8 cellular contexts compared by ENCODE assay signal in genomic region chr14:23320584-23321571, GRCh38. TPM values are rescaled to one million over a fixed set of nuclear protein-coding genes. Genes with fewer than 3 reads are reported as not detected.
A peak's percentile ranks its signal among the peaks of the same experiment; 100 is the strongest.
DNase-seq lines count a peak whose midpoint lies in the region; ATAC-seq and TF ChIP-seq lines count a peak whose summit lies in the region.

Gene PABPN1, plus strand, starts transcription at chr14:23321457. Its CDS starts 13 bp downstream, at chr14:23321470.

- peaks cover 34% of the 10 kb centered on the region for H3K36me3 Mint-ChIP-seq in activated naive CD8-positive, alpha-beta T cell treated with anti-CD3 and anti-CD28 coated beads, Interleukin-2, amount 50 U/mL, for 24 hours (ENCODE audit: low read depth)

- H3K4me1 ChIP-seq in ovary (ENCODE audit: insufficient read depth) (peaks cover 10% of the 10 kb centered on the region), thyroid gland (peaks cover 18 to 20% of the 10 kb centered on the region in 2 donors)

- TF ChIP-seq CTCF in GM12865 (IDR thresholded peaks at IDR 0.05; ENCODE audit: insufficient read depth, low read depth, low read length, missing control alignments) (no peak), ovary (IDR thresholded peaks at IDR 0.05) (no peak), thyroid gland (IDR thresholded peaks at IDR 0.05) (no peak)

- 2 to 6% (median 2%) methylated on average over 43 to 63 of the region's 63 CpGs for WGBS in ovary, 3 donors
- WGBS in thyroid gland, 2 donors, result 6 to 15% methylated on average over 18 to 35 of the region's 63 CpGs

- peaks cover 2% of the 10 kb centered on the region for H3K27me3 Mint-ChIP-seq in activated naive CD8-positive, alpha-beta T cell treated with anti-CD3 and anti-CD28 coated beads, Interleukin-2, amount 50 U/mL, for 24 hours

- H3K4me3 ChIP-seq in GM12865 (ENCODE audit: low read depth, low read length), result peak within 1 kb of the TSS; percentile 86
- peak within 1 kb of the TSS; percentile 81 for H3K4me3 ChIP-seq in ovary
- H3K4me3 ChIP-seq in thyroid gland (replicated peaks in 1 of 3), result peak within 1 kb of the TSS; percentile 85 to 95 (median 89)

- TF ChIP-seq EP300 in ovary (IDR thresholded peaks at IDR 0.05), result peak; percentile 74

- H3K27ac Mint-ChIP-seq in activated naive CD8-positive, alpha-beta T cell treated with anti-CD3 and anti-CD28 coated beads, Interleukin-2, amount 50 U/mL, for 24 hours, result peak within 1 kb of the TSS; percentile 95

- H3K4me1 Mint-ChIP-seq in activated naive CD8-positive, alpha-beta T cell treated with anti-CD3 and anti-CD28 coated beads, Interleukin-2, amount 50 U/mL, for 24 hours, result peaks cover 36% of the 10 kb centered on the region

- TF ChIP-seq POLR2A in ovary (IDR thresholded peaks at IDR 0.05) (peak; percentile 70), thyroid gland (IDR thresholded peaks at IDR 0.05) (peak; percentile 28 to 89)

- peak within 1 kb of the TSS; percentile 74 to 98 for H3K27ac ChIP-seq in ovary
- H3K27ac ChIP-seq in thyroid gland, result peak within 1 kb of the TSS; percentile 94 to 98 (median 97)

- H3K4me3 Mint-ChIP-seq in activated naive CD8-positive, alpha-beta T cell treated with anti-CD3 and anti-CD28 coated beads, Interleukin-2, amount 50 U/mL, for 24 hours, result peak within 1 kb of the TSS; percentile 94

- peak; percentile 90 for ATAC-seq in HG02763 (IDR thresholded peaks at IDR 0.05; ENCODE audit: unreplicated experiment)
- ATAC-seq in activated naive CD8-positive, alpha-beta T cell treated with anti-CD3 and anti-CD28 coated beads, Interleukin-2, amount 50 U/mL, for 24 hours, result peak; percentile 93
- peak; percentile 97 for ATAC-seq in Right ventricle myocardium inferior

- H3K9me3 Mint-ChIP-seq in activated naive CD8-positive, alpha-beta T cell treated with anti-CD3 and anti-CD28 coated beads, Interleukin-2, amount 50 U/mL, for 24 hours, result no peaks in the 10 kb centered on the region

- H3K36me3 ChIP-seq in ovary, result no peaks in the 10 kb centered on the region
- peaks cover 25 to 26% of the 10 kb centered on the region in 2 donors for H3K36me3 ChIP-seq in thyroid gland

- H3K9me3 ChIP-seq in ovary (no peaks in the 10 kb centered on the region), thyroid gland (no peaks in the 10 kb centered on the region)

- H3K27me3 ChIP-seq in ovary (no peaks in the 10 kb centered on the region), thyroid gland (no peaks in the 10 kb centered on the region)

- intact Hi-C loops in Right ventricle myocardium inferior (cut with DNase I) (loop anchor here (1.0 to 5.0 kb wide), 3 partner anchors 20 to 236 kb away; partner anchors contain the start of genes NGDN and THTPA), ovary (cut with DNase I) (loop anchor here (1.0 to 10.0 kb wide), 6 partner anchors 18 to 244 kb away; partner anchors contain the start of genes NGDN (in 3 of the 4), PPP1R3E (in 2 of the 4), AP1G2 (in 1 of the 4) and THTPA (in 1 of the 4)), thyroid gland (cut with DNase I) (loop anchor here (10.0 kb wide), 1 partner anchor 144 kb away; the partner anchor contains the start of gene NGDN)

- DNase-seq in GM12865 (ENCODE audit: low read depth) (peak; percentile 100), NCI-H1417 treated with DMSO at 0.1 percent for 48 hours (lab: John Stamatoyannopoulos, UW) (peak; percentile 99), SW480 (ENCODE audit: low spot score) (peak; percentile 99), Right ventricle myocardium inferior (ENCODE audit: missing footprints) (peak; percentile 98), ovary (peak; percentile 99 to 100 (median 99)), thyroid gland (peak; percentile 99 to 100)
- peak; percentile 95 for DNase-seq in activated naive CD8-positive, alpha-beta T cell treated with anti-CD3 and anti-CD28 coated beads, Interleukin-2, amount 50 U/mL, for 24 hours

RNA-seq across cellular contexts. Expression of gene PABPN1, which starts in this region (rescaled TPM):
- total RNA-seq in Right ventricle myocardium inferior, result 73.7 TPM
- 100 to 1,000 TPM in 5 of 7 donors, 10 to 100 TPM in 2; 37.2 to 164 (median 136) TPM for total RNA-seq in ovary
- 100 to 1,000 TPM in 1 of 2 donors, 10 to 100 TPM in 1; 93.4 to 117 TPM for polyA plus RNA-seq in ovary
- total RNA-seq in thyroid gland, result 10 to 100 TPM; 37.9 to 74.6 (median 60.5) TPM

Comparison
In these comparisons a context has a peak if more than half of its experiments do, and no peak if none do; other contexts are left out.
1. Peak in every context shown above with its lines: DNase-seq, ATAC-seq, H3K4me3 ChIP-seq and H3K27ac ChIP-seq.